ENCODE assay signal across 9 cellular contexts in genomic region chr14:77037338-77037782, GRCh38. TPM values are rescaled to one million over a fixed set of nuclear protein-coding genes. Genes with fewer than 3 reads are reported as not detected.
A peak's percentile ranks its signal among the peaks of the same experiment; 100 is the strongest.
DNase-seq lines count a peak whose midpoint lies in the region; ATAC-seq and TF ChIP-seq lines count a peak whose summit lies in the region.
"Had no signal": no experiment of that assay in that cellular context is flagged by ENCODE, and none has a peak within 500 bp of the region (broad histone marks: within the 10 kb centered on the region; RNA-seq: fewer than 3 reads in every experiment).

No MANE protein-coding gene starts in this region.

- H3K4me3 Mint-ChIP-seq in osteocyte (ENCODE audit: unreplicated experiment), result peak overlapping the region; percentile 43

- no peaks in the 10 kb centered on the region for H3K36me3 Mint-ChIP-seq in osteocyte (ENCODE audit: unreplicated experiment)

- ATAC-seq in HG03095 (IDR thresholded peaks at IDR 0.05; ENCODE audit: unreplicated experiment) (no peak), HG03139 (IDR thresholded peaks at IDR 0.05; ENCODE audit: unreplicated experiment) (no peak)
- no peak for ATAC-seq in activated CD4-positive, CD25-positive, alpha-beta regulatory T cell treated with anti-CD3 and anti-CD28 coated beads, Interleukin-2, amount 50 U/mL, for 24 hours

- TF ChIP-seq CTCF in osteocyte (IDR thresholded peaks at IDR 0.05), result no peak

- DNase-seq in DMS153 (lab: John Stamatoyannopoulos, UW) (peak; percentile 32), NCI-H146 treated with DMSO at 0.1 percent for 48 hours (lab: John Stamatoyannopoulos, UW; ENCODE audit: unreplicated experiment) (peak; percentile 23), caudate nucleus (lab: John Stamatoyannopoulos, UW) (peak in 4 of 61 donors; percentile 9 to 23 (median 22)), osteocyte (ENCODE audit: extremely low spot score, unreplicated experiment) (no peak), NCI-H2029 treated with DMSO at 0.1 percent for 48 hours (lab: John Stamatoyannopoulos, UW) (no peak)
- DNase-seq: midbrain had no signal

- no peaks in the 10 kb centered on the region for H3K9me3 Mint-ChIP-seq in osteocyte (ENCODE audit: unreplicated experiment)

- H3K27ac Mint-ChIP-seq in osteocyte (ENCODE audit: unreplicated experiment), result peak overlapping the region; percentile 100

- peak overlapping the region; percentile 98 for H3K27ac ChIP-seq in caudate nucleus (ENCODE audit: low read depth, low read length)

- H3K27me3 Mint-ChIP-seq in osteocyte (ENCODE audit: unreplicated experiment), result no peaks in the 10 kb centered on the region

- H3K4me1 Mint-ChIP-seq in osteocyte (ENCODE audit: unreplicated experiment), result peaks cover 91% of the 10 kb centered on the region

RNA-seq across cellular contexts. Expression of gene IRF2BPL, which starts 8.9 kb away (rescaled TPM):
- total RNA-seq in osteocyte, result 107 and 120 TPM in 2 replicates

Comparison
In these comparisons a context has a peak if more than half of its experiments do, and no peak if none do; other contexts are left out.
1. DNase-seq: peak in DMS153 (single experiment) and NCI-H146 treated with DMSO at 0.1 percent for 48 hours (single experiment); none in osteocyte (single experiment) and NCI-H2029 treated with DMSO at 0.1 percent for 48 hours (single experiment).